9 cellular contexts compared by ENCODE assay signal in genomic region chr16:21626659-21627277, GRCh38. TPM values are rescaled to one million over a fixed set of nuclear protein-coding genes. Genes with fewer than 3 reads are reported as not detected.
A peak's percentile ranks its signal among the peaks of the same experiment; 100 is the strongest.
DNase-seq lines count a peak whose midpoint lies in the region; ATAC-seq and TF ChIP-seq lines count a peak whose summit lies in the region.
"Had no signal": no experiment of that assay in that cellular context is flagged by ENCODE, and none has a peak within 500 bp of the region (broad histone marks: within the 10 kb centered on the region; RNA-seq: fewer than 3 reads in every experiment).

No MANE protein-coding gene starts in this region.

- ATAC-seq in HG03520 (IDR thresholded peaks at IDR 0.05; ENCODE audit: unreplicated experiment) (no peak), HG02938 (IDR thresholded peaks at IDR 0.05; ENCODE audit: unreplicated experiment) (no peak), GM18519 (IDR thresholded peaks at IDR 0.05; ENCODE audit: low FRiP score, unreplicated experiment) (no peak)
- ATAC-seq: body of pancreas had no signal

- H3K27me3 ChIP-seq in adipocyte (replicated peaks; ENCODE audit: control insufficient read depth, insufficient read depth, low read length), result no peaks in the 10 kb centered on the region
- H3K27me3 ChIP-seq: body of pancreas had no signal

- H3K4me3 ChIP-seq in AG09309 (ENCODE audit: control insufficient read depth, low read depth, low read length) (no peak overlapping the region), adipocyte (ENCODE audit: low read length) (peak overlapping the region; percentile 51)
- H3K4me3 ChIP-seq in Jurkat, Clone E6-1 (ENCODE audit: low read length), result no peak overlapping the region
- H3K4me3 ChIP-seq: body of pancreas had no signal

- peak overlapping the region; percentile 41 for H3K9ac ChIP-seq in adipocyte (ENCODE audit: low read length)

- H3K9me3 ChIP-seq in adipocyte (ENCODE audit: control insufficient read depth, low read length), result no peaks in the 10 kb centered on the region
- H3K9me3 ChIP-seq: body of pancreas had no signal

- no peak for TF ChIP-seq CTCF in AG09309 (IDR thresholded peaks at IDR 0.05; ENCODE audit: control insufficient read depth, insufficient read depth, low read depth, low read length, missing control alignments)

- DNase-seq in AG09309 (ENCODE audit: low read depth) (peak; percentile 88), adipocyte (ENCODE audit: low read depth) (peak; percentile 91), islet precursor cell (peak; percentile 88), DMS153 treated with DMSO at 0.1 percent for 48 hours (lab: John Stamatoyannopoulos, UW; ENCODE audit: unreplicated experiment) (no peak)
- DNase-seq in Jurkat, Clone E6-1 (ENCODE audit: low read depth, low spot score), result peak; percentile 78

- peaks cover 22% of the 10 kb centered on the region for H3K36me3 ChIP-seq in adipocyte (ENCODE audit: control insufficient read depth, insufficient read depth, low read length, severe bottlenecking)

- peaks cover 37% of the 10 kb centered on the region for H3K4me1 ChIP-seq in adipocyte (ENCODE audit: control insufficient read depth, insufficient read depth, low read length)
- H3K4me1 ChIP-seq: body of pancreas had no signal

RNA-seq across cellular contexts. Expression of gene IGSF6, which starts 25.6 kb away (rescaled TPM):
- polyA plus RNA-seq in Jurkat, Clone E6-1 (2012; ENCODE audit: insufficient read depth, insufficient read length), result not detected

RNA-seq across cellular contexts. Expression of gene METTL9, which starts 27.4 kb away (rescaled TPM):
- 155 TPM for polyA plus RNA-seq in Jurkat, Clone E6-1 (2012; ENCODE audit: insufficient read depth, insufficient read length)

RNA-seq across cellular contexts. Expression of gene OTOA, which starts 37.0 kb away (rescaled TPM):
- not detected for polyA plus RNA-seq in Jurkat, Clone E6-1 (2012; ENCODE audit: insufficient read depth, insufficient read length)
